1 cellular context compared by ENCODE assay signal in the genomic region with DNA sequence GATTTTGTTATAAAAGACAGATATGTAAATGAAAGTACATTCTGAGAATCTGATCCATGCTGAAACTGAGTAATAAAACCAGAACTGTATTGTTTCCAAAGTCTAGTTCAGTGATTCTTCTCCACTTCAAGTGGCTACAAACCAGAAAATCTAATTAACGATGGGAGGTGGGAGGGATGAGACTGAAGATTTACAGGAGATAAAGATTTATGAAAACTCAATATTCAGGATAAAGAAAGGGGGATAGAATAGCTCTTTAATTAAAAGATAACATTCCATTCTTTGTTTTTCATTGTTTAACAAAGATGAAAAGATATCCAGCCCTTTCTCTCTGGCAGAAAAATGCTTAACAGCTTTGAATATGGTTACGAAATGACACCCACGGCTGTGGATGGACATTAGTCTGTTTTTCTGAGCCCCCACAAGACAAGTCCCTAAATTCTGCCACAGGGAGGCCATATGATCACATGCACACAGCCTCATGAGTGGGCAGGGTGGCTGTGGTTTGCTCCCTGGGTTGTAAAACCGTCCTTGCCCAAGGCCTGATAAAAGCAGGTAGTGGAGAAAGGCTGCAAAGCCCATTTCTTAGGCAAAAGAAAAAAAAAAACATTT.
TF ChIP-seq lines count a peak whose summit lies in the region.

No MANE protein-coding gene starts in this region.

TF ChIP-seq in HEK293, 187 proteins besides CTCF, POLR2A, EP300 and RAD21 (continued from another document):
- TF ChIP-seq ZNF629 (tag by site-specific recombination; IDR thresholded peaks at IDR 0.05) (no peak), OSR2 (tag by site-specific recombination; IDR thresholded peaks at IDR 0.05) (0 out of 2 replicates have a peak, but pooled peaks have one; percentile 4), ZSCAN30 (tag by site-specific recombination; IDR thresholded peaks at IDR 0.05) (no peak), EGR2 (tag by site-specific recombination; IDR thresholded peaks at IDR 0.05; ENCODE audit: low read depth) (peak; percentile 46; the same call in 1 of the 2 replicates), GFI1B (tag by site-specific recombination; IDR thresholded peaks at IDR 0.05) (no peak), ZNF548 (tag by site-specific recombination; IDR thresholded peaks at IDR 0.05) (no peak), ZBTB20 (tag by site-specific recombination; IDR thresholded peaks at IDR 0.05) (no peak), ZNF624 (tag by site-specific recombination; IDR thresholded peaks at IDR 0.05) (no peak), KLF1 (tag by site-specific recombination; IDR thresholded peaks at IDR 0.05) (no peak)
- TF ChIP-seq, protein P1, sequence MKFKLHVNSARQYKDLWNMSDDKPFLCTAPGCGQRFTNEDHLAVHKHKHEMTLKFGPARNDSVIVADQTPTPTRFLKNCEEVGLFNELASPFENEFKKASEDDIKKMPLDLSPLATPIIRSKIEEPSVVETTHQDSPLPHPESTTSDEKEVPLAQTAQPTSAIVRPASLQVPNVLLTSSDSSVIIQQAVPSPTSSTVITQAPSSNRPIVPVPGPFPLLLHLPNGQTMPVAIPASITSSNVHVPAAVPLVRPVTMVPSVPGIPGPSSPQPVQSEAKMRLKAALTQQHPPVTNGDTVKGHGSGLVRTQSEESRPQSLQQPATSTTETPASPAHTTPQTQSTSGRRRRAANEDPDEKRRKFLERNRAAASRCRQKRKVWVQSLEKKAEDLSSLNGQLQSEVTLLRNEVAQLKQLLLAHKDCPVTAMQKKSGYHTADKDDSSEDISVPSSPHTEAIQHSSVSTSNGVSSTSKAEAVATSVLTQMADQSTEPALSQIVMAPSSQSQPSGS (tag by site-specific recombination; IDR thresholded peaks at IDR 0.05; ENCODE audit: low read depth) = no peak
- TF ChIP-seq, protein P2, sequence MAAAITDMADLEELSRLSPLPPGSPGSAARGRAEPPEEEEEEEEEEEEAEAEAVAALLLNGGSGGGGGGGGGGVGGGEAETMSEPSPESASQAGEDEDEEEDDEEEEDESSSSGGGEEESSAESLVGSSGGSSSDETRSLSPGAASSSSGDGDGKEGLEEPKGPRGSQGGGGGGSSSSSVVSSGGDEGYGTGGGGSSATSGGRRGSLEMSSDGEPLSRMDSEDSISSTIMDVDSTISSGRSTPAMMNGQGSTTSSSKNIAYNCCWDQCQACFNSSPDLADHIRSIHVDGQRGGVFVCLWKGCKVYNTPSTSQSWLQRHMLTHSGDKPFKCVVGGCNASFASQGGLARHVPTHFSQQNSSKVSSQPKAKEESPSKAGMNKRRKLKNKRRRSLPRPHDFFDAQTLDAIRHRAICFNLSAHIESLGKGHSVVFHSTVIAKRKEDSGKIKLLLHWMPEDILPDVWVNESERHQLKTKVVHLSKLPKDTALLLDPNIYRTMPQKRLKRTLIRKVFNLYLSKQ (tag by site-specific recombination; IDR thresholded peaks at IDR 0.05; ENCODE audit: borderline replicate concordance) = no peak
- TF ChIP-seq, protein P3, sequence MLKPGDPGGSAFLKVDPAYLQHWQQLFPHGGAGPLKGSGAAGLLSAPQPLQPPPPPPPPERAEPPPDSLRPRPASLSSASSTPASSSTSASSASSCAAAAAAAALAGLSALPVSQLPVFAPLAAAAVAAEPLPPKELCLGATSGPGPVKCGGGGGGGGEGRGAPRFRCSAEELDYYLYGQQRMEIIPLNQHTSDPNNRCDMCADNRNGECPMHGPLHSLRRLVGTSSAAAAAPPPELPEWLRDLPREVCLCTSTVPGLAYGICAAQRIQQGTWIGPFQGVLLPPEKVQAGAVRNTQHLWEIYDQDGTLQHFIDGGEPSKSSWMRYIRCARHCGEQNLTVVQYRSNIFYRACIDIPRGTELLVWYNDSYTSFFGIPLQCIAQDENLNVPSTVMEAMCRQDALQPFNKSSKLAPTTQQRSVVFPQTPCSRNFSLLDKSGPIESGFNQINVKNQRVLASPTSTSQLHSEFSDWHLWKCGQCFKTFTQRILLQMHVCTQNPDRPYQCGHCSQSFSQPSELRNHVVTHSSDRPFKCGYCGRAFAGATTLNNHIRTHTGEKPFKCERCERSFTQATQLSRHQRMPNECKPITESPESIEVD (tag by site-specific recombination; IDR thresholded peaks at IDR 0.05) = peak; percentile 91
TF ChIP-seq in HEK293: peak in this region for 7.
